ENCODE assay signal across 1 cellular context in genomic region chr11:65899356-65900124, GRCh38.
TF ChIP-seq lines count a peak whose summit lies in the region.

No MANE protein-coding gene starts in this region.

TF ChIP-seq in WTC11, 78 proteins besides CTCF, POLR2A, EP300 and RAD21 (continued from another document):
- TF ChIP-seq, protein P1, sequence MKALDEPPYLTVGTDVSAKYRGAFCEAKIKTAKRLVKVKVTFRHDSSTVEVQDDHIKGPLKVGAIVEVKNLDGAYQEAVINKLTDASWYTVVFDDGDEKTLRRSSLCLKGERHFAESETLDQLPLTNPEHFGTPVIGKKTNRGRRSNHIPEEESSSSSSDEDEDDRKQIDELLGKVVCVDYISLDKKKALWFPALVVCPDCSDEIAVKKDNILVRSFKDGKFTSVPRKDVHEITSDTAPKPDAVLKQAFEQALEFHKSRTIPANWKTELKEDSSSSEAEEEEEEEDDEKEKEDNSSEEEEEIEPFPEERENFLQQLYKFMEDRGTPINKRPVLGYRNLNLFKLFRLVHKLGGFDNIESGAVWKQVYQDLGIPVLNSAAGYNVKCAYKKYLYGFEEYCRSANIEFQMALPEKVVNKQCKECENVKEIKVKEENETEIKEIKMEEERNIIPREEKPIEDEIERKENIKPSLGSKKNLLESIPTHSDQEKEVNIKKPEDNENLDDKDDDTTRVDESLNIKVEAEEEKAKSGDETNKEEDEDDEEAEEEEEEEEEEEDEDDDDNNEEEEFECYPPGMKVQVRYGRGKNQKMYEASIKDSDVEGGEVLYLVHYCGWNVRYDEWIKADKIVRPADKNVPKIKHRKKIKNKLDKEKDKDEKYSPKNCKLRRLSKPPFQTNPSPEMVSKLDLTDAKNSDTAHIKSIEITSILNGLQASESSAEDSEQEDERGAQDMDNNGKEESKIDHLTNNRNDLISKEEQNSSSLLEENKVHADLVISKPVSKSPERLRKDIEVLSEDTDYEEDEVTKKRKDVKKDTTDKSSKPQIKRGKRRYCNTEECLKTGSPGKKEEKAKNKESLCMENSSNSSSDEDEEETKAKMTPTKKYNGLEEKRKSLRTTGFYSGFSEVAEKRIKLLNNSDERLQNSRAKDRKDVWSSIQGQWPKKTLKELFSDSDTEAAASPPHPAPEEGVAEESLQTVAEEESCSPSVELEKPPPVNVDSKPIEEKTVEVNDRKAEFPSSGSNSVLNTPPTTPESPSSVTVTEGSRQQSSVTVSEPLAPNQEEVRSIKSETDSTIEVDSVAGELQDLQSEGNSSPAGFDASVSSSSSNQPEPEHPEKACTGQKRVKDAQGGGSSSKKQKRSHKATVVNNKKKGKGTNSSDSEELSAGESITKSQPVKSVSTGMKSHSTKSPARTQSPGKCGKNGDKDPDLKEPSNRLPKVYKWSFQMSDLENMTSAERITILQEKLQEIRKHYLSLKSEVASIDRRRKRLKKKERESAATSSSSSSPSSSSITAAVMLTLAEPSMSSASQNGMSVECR (CRISPR knock-in tag; IDR thresholded peaks at IDR 0.05; ENCODE audit: borderline replicate concordance), result peak; percentile 45; the same call in 1 of the 2 replicates
- TF ChIP-seq, protein P2, sequence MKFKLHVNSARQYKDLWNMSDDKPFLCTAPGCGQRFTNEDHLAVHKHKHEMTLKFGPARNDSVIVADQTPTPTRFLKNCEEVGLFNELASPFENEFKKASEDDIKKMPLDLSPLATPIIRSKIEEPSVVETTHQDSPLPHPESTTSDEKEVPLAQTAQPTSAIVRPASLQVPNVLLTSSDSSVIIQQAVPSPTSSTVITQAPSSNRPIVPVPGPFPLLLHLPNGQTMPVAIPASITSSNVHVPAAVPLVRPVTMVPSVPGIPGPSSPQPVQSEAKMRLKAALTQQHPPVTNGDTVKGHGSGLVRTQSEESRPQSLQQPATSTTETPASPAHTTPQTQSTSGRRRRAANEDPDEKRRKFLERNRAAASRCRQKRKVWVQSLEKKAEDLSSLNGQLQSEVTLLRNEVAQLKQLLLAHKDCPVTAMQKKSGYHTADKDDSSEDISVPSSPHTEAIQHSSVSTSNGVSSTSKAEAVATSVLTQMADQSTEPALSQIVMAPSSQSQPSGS (CRISPR knock-in tag; IDR thresholded peaks at IDR 0.05; ENCODE audit: borderline replicate concordance, low read depth), result no peak
- TF ChIP-seq FOXP1 (CRISPR knock-in tag; IDR thresholded peaks at IDR 0.05; ENCODE audit: borderline replicate concordance) (0 out of 2 replicates have a peak, but pooled peaks have one; percentile 17), CREB1 (CRISPR knock-in tag; IDR thresholded peaks at IDR 0.05) (0 out of 2 replicates have a peak, but pooled peaks have one; percentile 58), AFF4 (CRISPR knock-in tag; IDR thresholded peaks at IDR 0.05; ENCODE audit: borderline replicate concordance) (no peak), USF1 (CRISPR knock-in tag; IDR thresholded peaks at IDR 0.05) (peak; percentile 46; the same call in 1 of the 2 replicates), GRHL2 (CRISPR knock-in tag; IDR thresholded peaks at IDR 0.05; ENCODE audit: insufficient replicate concordance, severe bottlenecking) (no peak), TEAD1 (CRISPR knock-in tag; IDR thresholded peaks at IDR 0.05) (peak; percentile 17; the same call in 1 of the 2 replicates), ELF4 (CRISPR knock-in tag; IDR thresholded peaks at IDR 0.05; ENCODE audit: low read depth) (no peak), PRDM15 (CRISPR knock-in tag; IDR thresholded peaks at IDR 0.05) (peak; percentile 48), NFE2L1 (CRISPR knock-in tag; IDR thresholded peaks at IDR 0.05) (0 out of 2 replicates have a peak, but pooled peaks have one; percentile 20), HMGXB4 (CRISPR knock-in tag; IDR thresholded peaks at IDR 0.05) (peak; percentile 82), MYBL2 (CRISPR knock-in tag; IDR thresholded peaks at IDR 0.05) (0 out of 2 replicates have a peak, but pooled peaks have one; percentile 17), MXD4 (CRISPR knock-in tag; IDR thresholded peaks at IDR 0.05; ENCODE audit: borderline replicate concordance) (no peak), ZNF532 (CRISPR knock-in tag; IDR thresholded peaks at IDR 0.05; ENCODE audit: borderline replicate concordance) (no peak)
- TF ChIP-seq, protein P3, sequence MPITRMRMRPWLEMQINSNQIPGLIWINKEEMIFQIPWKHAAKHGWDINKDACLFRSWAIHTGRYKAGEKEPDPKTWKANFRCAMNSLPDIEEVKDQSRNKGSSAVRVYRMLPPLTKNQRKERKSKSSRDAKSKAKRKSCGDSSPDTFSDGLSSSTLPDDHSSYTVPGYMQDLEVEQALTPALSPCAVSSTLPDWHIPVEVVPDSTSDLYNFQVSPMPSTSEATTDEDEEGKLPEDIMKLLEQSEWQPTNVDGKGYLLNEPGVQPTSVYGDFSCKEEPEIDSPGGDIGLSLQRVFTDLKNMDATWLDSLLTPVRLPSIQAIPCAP (CRISPR knock-in tag; IDR thresholded peaks at IDR 0.05), result peak; percentile 30; the same call in 1 of the 2 replicates
